8 cellular contexts compared by ENCODE assay signal in the genomic region with DNA sequence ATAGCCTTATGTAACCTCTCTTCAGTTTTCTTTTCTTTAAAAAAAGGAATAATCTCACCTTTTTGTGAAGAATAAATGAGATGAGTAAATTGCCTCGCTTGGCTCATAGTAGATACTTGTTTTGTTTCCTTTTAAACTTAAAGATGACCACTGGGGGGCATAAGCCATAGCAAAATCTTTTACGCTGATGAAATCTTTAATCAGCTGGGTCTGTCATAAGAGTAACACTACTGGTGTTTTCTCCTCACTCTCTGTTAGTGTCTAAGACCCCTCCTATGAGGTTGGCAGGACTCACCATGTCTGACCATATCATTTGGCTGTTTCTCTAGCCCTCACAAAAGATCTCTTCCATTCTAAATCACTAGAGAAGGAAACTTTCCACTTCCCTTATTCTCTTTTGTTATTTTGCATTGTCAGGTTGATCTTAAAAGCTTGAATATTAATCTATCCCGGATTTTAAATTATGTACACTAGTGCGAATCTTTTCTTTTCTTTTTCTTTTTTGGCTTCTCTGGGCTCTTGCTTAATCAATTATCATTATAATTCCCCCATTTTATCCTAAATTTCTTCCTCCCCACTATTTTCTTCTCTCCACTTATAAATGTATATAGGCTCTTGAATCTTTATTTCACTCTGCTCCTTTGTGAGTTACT. TPM values are rescaled to one million over a fixed set of nuclear protein-coding genes. Genes with fewer than 3 reads are reported as not detected.
DNase-seq lines count a peak whose midpoint lies in the region; ATAC-seq and TF ChIP-seq lines count a peak whose summit lies in the region.

No MANE protein-coding gene starts in this region.

- H3K4me1 Mint-ChIP-seq in IgD-negative memory B cell = peaks cover 33 to 46% (median 42%) of the 10 kb centered on the region in 3 donors
- H3K4me1 Mint-ChIP-seq in activated naive CD8-positive, alpha-beta T cell (ENCODE audit: low read depth) = peaks cover 45% of the 10 kb centered on the region

- H3K4me3 Mint-ChIP-seq in IgD-negative memory B cell = peak overlapping the region in 3 of 4 donors; percentile 52 to 61 (median 54)
- H3K4me3 Mint-ChIP-seq in activated naive CD8-positive, alpha-beta T cell = no peak overlapping the region

- H3K27ac Mint-ChIP-seq in IgD-negative memory B cell = peak overlapping the region; percentile 32 to 86 (median 57)
- peak overlapping the region; percentile 86 for H3K27ac Mint-ChIP-seq in activated naive CD8-positive, alpha-beta T cell

- intact Hi-C loops in lower lobe of right lung (cut with DNase I) = no loop called here

- ATAC-seq in lower lobe of right lung = no peak

- no peaks in the 10 kb centered on the region for H3K27me3 Mint-ChIP-seq in IgD-negative memory B cell
- no peaks in the 10 kb centered on the region for H3K27me3 Mint-ChIP-seq in activated naive CD8-positive, alpha-beta T cell

- no peak overlapping the region for H3K27ac ChIP-seq in lower lobe of right lung

- DNase-seq in DMS 273 (lab: John Stamatoyannopoulos, UW; ENCODE audit: unreplicated experiment) = peak; percentile 67
- DNase-seq in DMS 273 treated with DMSO at 0.1 percent for 48 hours (lab: John Stamatoyannopoulos, UW) = no peak
- DNase-seq in lower lobe of right lung = no peak
- DNase-seq in NK-92 (lab: John Stamatoyannopoulos, UW; ENCODE audit: unreplicated experiment) = no peak
- no peak for DNase-seq in NCI-H2081 (lab: John Stamatoyannopoulos, UW)
- DNase-seq in stimulated activated CD4-positive, alpha-beta T cell treated with anti-CD3 and anti-CD28 coated beads, Interleukin-4, amount 100 ng/mL, for 4 hours = no peak

- H3K36me3 ChIP-seq in lower lobe of right lung = no peaks in the 10 kb centered on the region

- peak; percentile 35 for TF ChIP-seq CTCF in lower lobe of right lung (IDR thresholded peaks at IDR 0.05)

- no peaks in the 10 kb centered on the region for H3K4me1 ChIP-seq in lower lobe of right lung

- no peaks in the 10 kb centered on the region for H3K36me3 Mint-ChIP-seq in IgD-negative memory B cell
- no peaks in the 10 kb centered on the region for H3K36me3 Mint-ChIP-seq in activated naive CD8-positive, alpha-beta T cell

- H3K27me3 ChIP-seq in lower lobe of right lung (ENCODE audit: low read depth) = no peaks in the 10 kb centered on the region

- no peak overlapping the region for H3K4me3 ChIP-seq in lower lobe of right lung

- H3K9me3 Mint-ChIP-seq in IgD-negative memory B cell = no peaks in the 10 kb centered on the region
- no peaks in the 10 kb centered on the region for H3K9me3 Mint-ChIP-seq in activated naive CD8-positive, alpha-beta T cell (ENCODE audit: low read depth)

- no peaks in the 10 kb centered on the region for H3K9me3 ChIP-seq in lower lobe of right lung

RNA-seq across cellular contexts. Expression of gene STAG3, which starts 12.5 kb away (rescaled TPM):
- 61.5 TPM for polyA plus RNA-seq in IgD-negative memory B cell
- 4.1 TPM for total RNA-seq in lower lobe of right lung

RNA-seq across cellular contexts. Expression of gene GPC2, which starts 13.0 kb away (rescaled TPM):
- polyA plus RNA-seq in IgD-negative memory B cell = 0.23 TPM
- total RNA-seq in lower lobe of right lung = 0.77 TPM

RNA-seq across cellular contexts. Expression of gene GAL3ST4, which starts 21.8 kb away (rescaled TPM):
- polyA plus RNA-seq in IgD-negative memory B cell = 0.38 TPM
- 5.3 TPM for total RNA-seq in lower lobe of right lung

RNA-seq across cellular contexts. Expression of gene PVRIG, which starts 29.6 kb away (rescaled TPM):
- 94.5 TPM for polyA plus RNA-seq in IgD-negative memory B cell
- total RNA-seq in lower lobe of right lung = not detected

RNA-seq across cellular contexts. Expression of gene TRAPPC14, which starts 31.7 kb away (rescaled TPM):
- polyA plus RNA-seq in IgD-negative memory B cell = 6.3 TPM
- total RNA-seq in lower lobe of right lung = 24.3 TPM
